In the genomic region with DNA sequence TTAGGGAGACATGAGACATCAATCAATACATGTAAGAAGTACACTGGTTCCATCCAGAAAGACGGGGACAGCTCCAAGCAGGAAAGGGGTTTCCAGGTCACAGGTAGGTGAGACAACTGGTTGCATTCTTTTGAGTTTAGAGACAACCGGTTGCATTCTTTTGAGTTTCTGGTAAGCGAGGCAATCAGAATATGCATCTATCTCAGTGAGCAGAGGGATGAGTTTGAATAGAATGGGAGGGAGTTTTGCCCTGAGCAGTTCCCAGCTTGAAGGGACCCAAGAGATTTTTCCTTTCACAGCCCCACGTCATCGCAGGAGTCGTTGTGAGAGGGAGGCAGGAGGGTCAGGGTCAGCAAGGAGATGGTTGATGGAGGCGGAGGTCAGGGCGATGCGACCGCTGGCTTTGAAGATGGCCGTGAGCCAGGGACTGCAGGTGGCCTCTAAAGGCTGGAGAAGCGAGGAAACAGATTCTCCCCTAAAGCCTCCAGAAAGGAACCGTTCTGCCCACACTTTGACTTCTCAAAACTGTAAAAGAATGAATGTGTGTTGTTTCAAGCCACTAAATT, we compare ENCODE assay signal across 12 cellular contexts. TPM values are rescaled to one million over a fixed set of nuclear protein-coding genes. Genes with fewer than 3 reads are reported as not detected.
A peak's percentile ranks its signal among the peaks of the same experiment; 100 is the strongest.
DNase-seq lines count a peak whose midpoint lies in the region; ATAC-seq, FAIRE-seq and TF ChIP-seq lines count a peak whose summit lies in the region.
"Had no signal": no experiment of that assay in that cellular context is flagged by ENCODE, and none has a peak within 500 bp of the region (broad histone marks: within the 10 kb centered on the region; RNA-seq: fewer than 3 reads in every experiment).

No MANE protein-coding gene starts in this region.

- POLR2A ChIA-PET in activated naive CD8-positive, alpha-beta T cell treated with anti-CD3 and anti-CD28 coated beads, Interleukin-2, amount 10 ng/mL, durations not matched to agents 7 days and 5 days (lab: Charles Lee): interaction anchor here (1.1 to 2.3 kb wide), 8 partner anchors 9 to 51 kb away, joined by 4 to 18 read pairs (median 6); a partner anchor contains a TSS
- POLR2A ChIA-PET in MCF 10A (lab: Yijun Ruan, JAX): no interaction called here

- no peaks in the 10 kb centered on the region for H3K36me3 ChIP-seq in kidney (ENCODE audit: control insufficient read depth in 1 of 2, insufficient read depth in 2 of 2, low read length in 2 of 2)
- H3K36me3 ChIP-seq: SJSA1 had no signal

- peaks cover 8% of the 10 kb centered on the region for H3K9me3 Mint-ChIP-seq in stimulated activated naive CD8-positive, alpha-beta T cell treated with anti-CD3 and anti-CD28 coated beads, Interleukin-15, Interleukin-2, amounts not matched to agents 100 ng/mL and 50 ng/mL, for 24 hours
- H3K9me3 Mint-ChIP-seq in activated naive CD8-positive, alpha-beta T cell treated with anti-CD3 and anti-CD28 coated beads, Interleukin-2, amount 10 ng/mL, durations not matched to agents 7 days and 5 days: no peaks in the 10 kb centered on the region
- no peaks in the 10 kb centered on the region for H3K9me3 Mint-ChIP-seq in MCF 10A (ENCODE audit: unreplicated experiment)

- intact Hi-C loops in kidney (cut with DNase I) (no loop called here), MCF 10A (cut with micrococcal nuclease) (no loop called here)

- CTCF ChIA-PET in MCF 10A (lab: Yijun Ruan, JAX): no interaction called here

- no TSS peak for BruUV-seq in MCF 10A (replicated peaks; lab: Mats Ljungman, UMichigan)

- H3K9ac ChIP-seq in kidney (ENCODE audit: low read length in 2 of 2): no peak overlapping the region

- H3K4me3 Mint-ChIP-seq in stimulated activated naive CD8-positive, alpha-beta T cell treated with anti-CD3 and anti-CD28 coated beads, Interleukin-15, Interleukin-2, amounts not matched to agents 100 ng/mL and 50 ng/mL, for 24 hours: peak overlapping the region; percentile 72
- peak overlapping the region; percentile 78 for H3K4me3 Mint-ChIP-seq in activated naive CD8-positive, alpha-beta T cell treated with anti-CD3 and anti-CD28 coated beads, Interleukin-2, amount 10 ng/mL, durations not matched to agents 7 days and 5 days
- H3K4me3 Mint-ChIP-seq in MCF 10A (ENCODE audit: unreplicated experiment): no peak overlapping the region

- H3K4me1 ChIP-seq in kidney (ENCODE audit: control insufficient read depth in 1 of 2, insufficient read depth in 1 of 2, low read depth in 1 of 2, low read length in 2 of 2): peaks cover 2 to 5% of the 10 kb centered on the region in 2 donors
- H3K4me1 ChIP-seq: SJSA1 had no signal

- H3K27ac Mint-ChIP-seq in stimulated activated naive CD8-positive, alpha-beta T cell treated with anti-CD3 and anti-CD28 coated beads, Interleukin-15, Interleukin-2, amounts not matched to agents 100 ng/mL and 50 ng/mL, for 24 hours: peak overlapping the region; percentile 99
- H3K27ac Mint-ChIP-seq in activated naive CD8-positive, alpha-beta T cell treated with anti-CD3 and anti-CD28 coated beads, Interleukin-2, amount 10 ng/mL, durations not matched to agents 7 days and 5 days: peak overlapping the region; percentile 95
- H3K27ac Mint-ChIP-seq in MCF 10A (ENCODE audit: low read depth, unreplicated experiment): no peak overlapping the region

- TF ChIP-seq CTCF in kidney (IDR thresholded peaks at IDR 0.05; ENCODE audit: borderline replicate concordance, extremely low read depth, insufficient read depth): no peak
- no peak for TF ChIP-seq CTCF in MCF 10A (IDR thresholded peaks at IDR 0.05; ENCODE audit: unreplicated experiment)

- H3K4me1 Mint-ChIP-seq in stimulated activated naive CD8-positive, alpha-beta T cell treated with anti-CD3 and anti-CD28 coated beads, Interleukin-15, Interleukin-2, amounts not matched to agents 100 ng/mL and 50 ng/mL, for 24 hours (ENCODE audit: low read depth): peaks cover 100% of the 10 kb centered on the region
- peaks cover 40% of the 10 kb centered on the region for H3K4me1 Mint-ChIP-seq in activated naive CD8-positive, alpha-beta T cell treated with anti-CD3 and anti-CD28 coated beads, Interleukin-2, amount 10 ng/mL, durations not matched to agents 7 days and 5 days
- H3K4me1 Mint-ChIP-seq in MCF 10A (ENCODE audit: insufficient read depth, unreplicated experiment): no peaks in the 10 kb centered on the region

- H3K4me3 ChIP-seq in kidney (ENCODE audit: low read length in 2 of 2): no peak overlapping the region
- H3K4me3 ChIP-seq: SJSA1 had no signal

- no peaks in the 10 kb centered on the region for H3K9me3 ChIP-seq in kidney (ENCODE audit: control insufficient read depth in 1 of 2, low read length in 2 of 2)
- H3K9me3 ChIP-seq: SJSA1 had no signal

- no peak for DNase-seq in stimulated activated naive CD8-positive, alpha-beta T cell treated with anti-CD3 and anti-CD28 coated beads, Interleukin-15, Interleukin-2, amounts not matched to agents 100 U/mL and 50 U/mL, for 24 hours
- peak; percentile 45 for DNase-seq in activated naive CD8-positive, alpha-beta T cell treated with anti-CD3 and anti-CD28 coated beads, Interleukin-2, amount 10 ng/mL, durations not matched to agents 7 days and 5 days
- DNase-seq in kidney (no peak), T1000 (lab: John Stamatoyannopoulos, UW) (no peak), DMS53 (lab: John Stamatoyannopoulos, UW) (no peak), MCF 10A (ENCODE audit: unreplicated experiment) (no peak)
- DNase-seq: glutamatergic neuron, NCI-H2171 had no signal

- no peak for ATAC-seq in stimulated activated naive CD8-positive, alpha-beta T cell treated with anti-CD3 and anti-CD28 coated beads, Interleukin-15, Interleukin-2, amounts not matched to agents 100 U/mL and 50 U/mL, for 24 hours
- ATAC-seq in HG03135 (IDR thresholded peaks at IDR 0.05; ENCODE audit: unreplicated experiment): peak; percentile 24
- no peak for ATAC-seq in activated naive CD8-positive, alpha-beta T cell treated with anti-CD3 and anti-CD28 coated beads, Interleukin-2, amount 10 ng/mL, durations not matched to agents 7 days and 5 days (ENCODE audit: low read depth)

- H3K36me3 Mint-ChIP-seq in stimulated activated naive CD8-positive, alpha-beta T cell treated with anti-CD3 and anti-CD28 coated beads, Interleukin-15, Interleukin-2, amounts not matched to agents 100 ng/mL and 50 ng/mL, for 24 hours (ENCODE audit: low read depth): peaks cover 29% of the 10 kb centered on the region
- H3K36me3 Mint-ChIP-seq in activated naive CD8-positive, alpha-beta T cell treated with anti-CD3 and anti-CD28 coated beads, Interleukin-2, amount 10 ng/mL, durations not matched to agents 7 days and 5 days: no peaks in the 10 kb centered on the region
- no peaks in the 10 kb centered on the region for H3K36me3 Mint-ChIP-seq in MCF 10A (ENCODE audit: insufficient read depth, unreplicated experiment)

- H3K27me3 Mint-ChIP-seq in stimulated activated naive CD8-positive, alpha-beta T cell treated with anti-CD3 and anti-CD28 coated beads, Interleukin-15, Interleukin-2, amounts not matched to agents 100 ng/mL and 50 ng/mL, for 24 hours: no peaks in the 10 kb centered on the region
- no peaks in the 10 kb centered on the region for H3K27me3 Mint-ChIP-seq in activated naive CD8-positive, alpha-beta T cell treated with anti-CD3 and anti-CD28 coated beads, Interleukin-2, amount 10 ng/mL, durations not matched to agents 7 days and 5 days
- H3K27me3 Mint-ChIP-seq in MCF 10A (ENCODE audit: insufficient read depth, unreplicated experiment): peaks cover 89% of the 10 kb centered on the region

- H3K27ac ChIP-seq in kidney (ENCODE audit: low read depth in 2 of 2, low read length in 2 of 2): no peak overlapping the region
- H3K27ac ChIP-seq: SJSA1 had no signal

- FAIRE-seq in kidney (lab: Jason Lieb, UNC): no peak
- FAIRE-seq: H54 had no signal

RNA-seq across cellular contexts. Expression of a gene that starts 36.5 kb away (rescaled TPM):
- total RNA-seq in activated naive CD8-positive, alpha-beta T cell treated with anti-CD3 and anti-CD28 coated beads, Interleukin-2, amount 10 ng/mL, durations not matched to agents 7 days and 5 days: 10 to 100 TPM; 27.8 to 30.8 TPM
- total RNA-seq in kidney: 33.3 TPM
- 2.9 TPM for polyA plus RNA-seq in kidney (ENCODE audit: insufficient read depth, low read depth, low replicate concordance)
- total RNA-seq in MCF 10A (2022): not detected in 2 replicates

Comparison
In these comparisons a context has a peak if more than half of its experiments do, and no peak if none do; other contexts are left out.
1. RNA of a gene that starts 36.5 kb away (total RNA-seq): 33.3 TPM in kidney (single experiment) and 27.8 to 30.8 TPM in activated naive CD8-positive, alpha-beta T cell treated with anti-CD3 and anti-CD28 coated beads, Interleukin-2, amount 10 ng/mL, durations not matched to agents 7 days and 5 days; not detected in MCF 10A; every median in the first group is over 10 times any median in the second.